9 cellular contexts compared by ENCODE assay signal in genomic region chr4:44038811-44039210, GRCh38.
"Had no signal": no experiment of that assay in that cellular context is flagged by ENCODE, and none has a peak within 500 bp of the region (broad histone marks: within the 10 kb centered on the region; RNA-seq: fewer than 3 reads in every experiment).

No MANE protein-coding gene starts in this region.

- H3K4me3 ChIP-seq: K562 had no signal

- H3K4me3 Mint-ChIP-seq: IgD-negative memory B cell had no signal

- H3K27me3 Mint-ChIP-seq: IgD-negative memory B cell had no signal

- H3K4me2 ChIP-seq: KMS-11 had no signal

- DNase-seq: IMR-90, Karpas-422, KBM-7, KG1 had no signal

- ATAC-seq: HepG2, K562 had no signal

- H3K4me1 Mint-ChIP-seq: IgD-negative memory B cell had no signal

- H3K9me3 Mint-ChIP-seq: IgD-negative memory B cell had no signal

- H3K36me3 Mint-ChIP-seq: IgD-negative memory B cell had no signal

- H3K27ac ChIP-seq: HL-60, KMS-11 had no signal

- H3K9ac ChIP-seq: KMS-11 had no signal
